Comparison of ENCODE assay signal across 22 cellular contexts in genomic region chr11:112178428-112178827, GRCh38. TPM values are rescaled to one million over a fixed set of nuclear protein-coding genes. Genes with fewer than 3 reads are reported as not detected.
DNase-seq lines count a peak whose midpoint lies in the region; ATAC-seq, FAIRE-seq and TF ChIP-seq lines count a peak whose summit lies in the region.
"Had no signal": no experiment of that assay in that cellular context is flagged by ENCODE, and none has a peak within 500 bp of the region (broad histone marks: within the 10 kb centered on the region; RNA-seq: fewer than 3 reads in every experiment).

No MANE protein-coding gene starts in this region.

- no peak for TF ChIP-seq RAD21 in GM12878 (IDR thresholded peaks at IDR 0.05; ENCODE audit: insufficient read depth, low read depth, low read length)

- CTCF ChIA-PET in GM12878 (lab: Yijun Ruan, JAX), result interaction anchor here (1.1 to 3.2 kb wide), 2 partner anchors 65 to 102 kb away, joined by 3 to 24 read pairs; no protein-coding TSS in a partner anchor

- POLR2A ChIA-PET in GM12878 (lab: Charles Lee), result no interaction called here

- ATAC-seq in heart left ventricle, result no peak
- ATAC-seq in left ventricle myocardium superior, result no peak
- ATAC-seq in GM12878, result peak; percentile 37; the same call in 2 of the 3 replicates
- no peak for ATAC-seq in psoas muscle
- ATAC-seq: CD8-positive, alpha-beta T cell; HCT116 had no signal

- intact Hi-C loops in heart left ventricle (cut with DNase I) (loop anchor here in 4 of 10 donors (5.0 to 10.0 kb wide), 3 partner anchors 61 to 66 kb away; no protein-coding TSS in a partner anchor), left ventricle myocardium superior (cut with micrococcal nuclease) (no loop called here), GM12878 (cut with micrococcal nuclease; ENCODE audit: unreplicated experiment) (loop anchor here (5.0 to 10.0 kb wide), 3 partner anchors 66 to 244 kb away; partner anchors contain the start of gene DIXDC1), psoas muscle (cut with DNase I) (loop anchor here in 1 of 2 donors (5.0 kb wide), 1 partner anchor 66 kb away; no protein-coding TSS in a partner anchor)

- TF ChIP-seq CTCF in heart left ventricle (IDR thresholded peaks at IDR 0.05) (no peak), GM12878 (IDR thresholded peaks at IDR 0.05 in 2 of 3, conservative IDR thresholded peaks at IDR 0.05 in 1 of 3; ENCODE audit: control insufficient read depth in 2 of 3, extremely low read depth in 1 of 3, insufficient read depth in 1 of 3, low read depth in 3 of 3, low read length in 3 of 3) (no peak), psoas muscle (IDR thresholded peaks at IDR 0.05) (no peak)

- no peaks in the 10 kb centered on the region for H3K79me2 ChIP-seq in GM12878 (ENCODE audit: control insufficient read depth, insufficient read depth, low read length)

- in situ Hi-C loops in GM12878 (cut with MboI), result no loop called here

- no peaks in the 10 kb centered on the region for H3K9me3 ChIP-seq in heart left ventricle
- no peaks in the 10 kb centered on the region for H3K9me3 ChIP-seq in GM12878 (replicated peaks; ENCODE audit: control insufficient read depth, insufficient read depth, low read length)
- H3K9me3 ChIP-seq in psoas muscle, result no peaks in the 10 kb centered on the region
- H3K9me3 ChIP-seq: BE2C had no signal

- no peak for TF ChIP-seq EP300 in GM12878 (IDR thresholded peaks at IDR 0.05; ENCODE audit: borderline replicate concordance in 1 of 2, control insufficient read depth in 1 of 2, low read depth in 2 of 2, low read length in 2 of 2)

- no peak for DNase-seq in heart left ventricle
- DNase-seq in left ventricle myocardium superior, result no peak
- DNase-seq in CD1c-positive myeloid dendritic cell (ENCODE audit: extremely low spot score), result peak; percentile 25
- DNase-seq in GM12878 (ENCODE audit: low read depth, low spot score), result no peak
- no peak for DNase-seq in psoas muscle
- DNase-seq in RKO (ENCODE audit: low spot score), result no peak
- no peak for DNase-seq in activated T-cell treated with anti-CD3 and anti-CD28 coated beads for 4 hours
- DNase-seq: BE2C; CD8-positive, alpha-beta T cell; DMS53; EL; GOT3; NCI-H1417 treated with DMSO at 0.1 percent for 48 hours; NCI-H187 treated with DMSO at 0.1 percent for 48 hours; NCI-H2227 treated with DMSO at 0.1 percent for 48 hours; NCI-H524; NCI-H82 had no signal

- no peak overlapping the region for H3K9ac ChIP-seq in GM12878 (ENCODE audit: control insufficient read depth, insufficient read depth, low read length)

- H3K27ac ChIP-seq in heart left ventricle (peak overlapping the region in 8 of 12 donors; percentile 10 to 83 (median 74)), GM12878 (ENCODE audit: control insufficient read depth, insufficient read depth) (no peak overlapping the region), psoas muscle (no peak overlapping the region)
- H3K27ac ChIP-seq: PC-9 had no signal

- RAD21 ChIA-PET in GM12878 (lab: Charles Lee; ENCODE audit: unreplicated experiment), result no interaction called here

- TF ChIP-seq POLR2A in heart left ventricle (IDR thresholded peaks at IDR 0.05) (no peak), GM12878 (IDR thresholded peaks at IDR 0.05; ENCODE audit: low read depth, low read length) (no peak)

- no peaks in the 10 kb centered on the region for H4K20me1 ChIP-seq in GM12878 (ENCODE audit: control insufficient read depth, insufficient read depth)

- SMC1A ChIA-PET in GM12878 (lab: Charles Lee; ENCODE audit: uncharacterized antibody, unreplicated experiment), result interaction anchor here (1.3 to 1.5 kb wide), 2 partner anchors 58 to 247 kb away, joined by 3 read pairs; no protein-coding TSS in a partner anchor

- no TSS peak for BruUV-seq in GM12878 (replicated peaks; lab: Mats Ljungman, UMichigan)

- H2AFZ ChIP-seq in GM12878 (ENCODE audit: control insufficient read depth, low read depth, low read length), result no peak overlapping the region
- H2AFZ ChIP-seq: PC-9 had no signal

- H3K36me3 ChIP-seq in heart left ventricle (peaks cover 0 to 5% (median 0%) of the 10 kb centered on the region in 9 donors), GM12878 (ENCODE audit: control insufficient read depth in 2 of 2, insufficient read depth in 2 of 2, low read length in 1 of 2) (no peaks in the 10 kb centered on the region), psoas muscle (ENCODE audit: insufficient read depth in 1 of 2, low read depth in 1 of 2) (peaks cover 0 to 7% of the 10 kb centered on the region in 2 donors)
- H3K36me3 ChIP-seq: BE2C had no signal

- H3K4me2 ChIP-seq in GM12878 (ENCODE audit: control insufficient read depth, insufficient read depth), result no peak overlapping the region
- H3K4me2 ChIP-seq: PC-9 had no signal

- H3K4me3 ChIP-seq in heart left ventricle (peak overlapping the region in 10 of 12 donors; percentile 38 to 62 (median 50)), GM12878 (no peak overlapping the region), psoas muscle (peak overlapping the region; percentile 65)
- H3K4me3 ChIP-seq: K562, PC-9 had no signal

- 91 to 97% (median 95%) methylated on average over 1 of the region's 1 CpG for WGBS in heart left ventricle, 4 donors
- WGBS in GM12878 (ENCODE audit: insufficient coverage, insufficient replicate concordance, low lambda C conversion rate, missing lambda C conversion rate), result 100% methylated on average over 1 of the region's 1 CpG
- 94 to 100% (median 97%) methylated on average over 1 of the region's 1 CpG for WGBS in psoas muscle, 3 donors

- peaks cover 0 to 26% (median 2%) of the 10 kb centered on the region in 12 donors for H3K4me1 ChIP-seq in heart left ventricle
- peaks cover 8% of the 10 kb centered on the region for H3K4me1 ChIP-seq in GM12878 (ENCODE audit: control insufficient read depth, insufficient read depth, low read length)
- peaks cover 17% of the 10 kb centered on the region for H3K4me1 ChIP-seq in psoas muscle

- H3K27me3 ChIP-seq in heart left ventricle, result no peaks in the 10 kb centered on the region
- H3K27me3 ChIP-seq in GM12878 (replicated peaks in 1 of 2; ENCODE audit: control insufficient read depth in 2 of 2, insufficient read depth in 2 of 2, low read length in 1 of 2), result no peaks in the 10 kb centered on the region
- H3K27me3 ChIP-seq in psoas muscle (ENCODE audit: insufficient read depth in 3 of 3, low read length in 2 of 3), result no peaks in the 10 kb centered on the region
- H3K27me3 ChIP-seq: BE2C had no signal

- FAIRE-seq in GM12878 (lab: Jason Lieb, UNC), result no peak
- FAIRE-seq: A204.1, GM12892, K562 had no signal

RNA-seq across cellular contexts. Expression of gene BCO2, which starts 3.1 kb away (rescaled TPM):
- total RNA-seq in heart left ventricle, result 100 to 1,000 TPM in 4 of 9 donors, 10 to 100 TPM in 5; 51.8 to 126 (median 86.1) TPM
- polyA plus RNA-seq in heart left ventricle, result 10 to 100 TPM; 58.4 to 80.7 TPM
- total RNA-seq in left ventricle myocardium superior, result 137 TPM
- 8.0 and 11.3 TPM in 2 replicates for total RNA-seq in GM12878 (2013; cell fraction: nucleolus; rRNA removed)
- total RNA-seq in GM12878 (2014; rRNA removed), result 0.51 and 0.54 TPM in 2 replicates
- 0.63 and 0.74 TPM in 2 replicates for total RNA-seq in GM12878 (2014; rRNA removed; fragmentation: Illumina TruSeq; extraction: Trizol)
- 0.51 and 0.56 TPM in 2 replicates for total RNA-seq in GM12878 (2021)
- polyA plus RNA-seq in GM12878 (2011; ENCODE audit: low read depth), result 1.0 TPM
- 1.0 and 2.4 TPM in 2 replicates for polyA plus RNA-seq in GM12878 (2011; rRNA removed)
- polyA plus RNA-seq in GM12878 (2011; cell fraction: cytosol; rRNA removed), result 0.24 and 0.30 TPM in 2 replicates
- 2.5 TPM in 2 replicates for polyA plus RNA-seq in GM12878 (2011; cell fraction: nucleus; rRNA removed)
- polyA plus RNA-seq in GM12878 (2012), result 0.60 and 1.0 TPM in 2 replicates
- 0.13 and 0.62 TPM in 2 replicates for polyA plus RNA-seq in GM12878 (2014; fragmentation: Illumina TruSeq; extraction: Trizol)
- polyA plus RNA-seq in GM12878 (2014; fragmentation: Nextera tagmentation; extraction: Ambion mirVana), result under 1 TPM; 0.29 to 0.42 TPM
- polyA plus RNA-seq in GM12878 (2014; rRNA removed), result 0.77 and 1.7 TPM in 2 replicates
- under 1 TPM; 0.53 to 0.70 TPM for polyA plus RNA-seq in GM12878 (2016; fragmentation: Nextera tagmentation; extraction: Ambion mirVana)
- 0.36 and 0.51 TPM in 2 replicates for polyA minus RNA-seq in GM12878 (2011; rRNA and poly(A)+ RNA removed)
- polyA minus RNA-seq in GM12878 (2011; cell fraction: cytosol; rRNA and poly(A)+ RNA removed), result not detected in 2 replicates
- polyA minus RNA-seq in GM12878 (2011; cell fraction: nucleus; rRNA and poly(A)+ RNA removed), result 0.48 and 2.1 TPM in 2 replicates
- total RNA-seq in psoas muscle, result 10 to 100 TPM in 2 of 4 donors, 1 to 10 TPM in 2; 4.7 to 42.4 (median 19.2) TPM
- polyA plus RNA-seq in psoas muscle, result 1 to 10 TPM; 3.5 to 5.7 (median 5.2) TPM

RNA-seq across cellular contexts. Expression of gene TEX12, which starts 11.3 kb away (rescaled TPM):
- total RNA-seq in heart left ventricle (under 1 TPM in 2 of 9 donors, not detected in 7; 0.36 to 0.57 TPM), left ventricle myocardium superior (not detected), GM12878 (2014; rRNA removed) (0.16 TPM in 1 of 2 replicates, not detected in the other), GM12878 (2014; rRNA removed; fragmentation: Illumina TruSeq; extraction: Trizol) (0.18 and 0.41 TPM in 2 replicates), GM12878 (2021) (0.51 TPM in 1 of 2 replicates, not detected in the other), psoas muscle (under 1 TPM in 1 of 4 donors, not detected in 3; 0.48 TPM)
- polyA plus RNA-seq in heart left ventricle (under 1 TPM in 1 of 2 donors, not detected in 1; 0.27 TPM), GM12878 (2011; rRNA removed) (0.11 and 0.27 TPM in 2 replicates), GM12878 (2014; fragmentation: Illumina TruSeq; extraction: Trizol) (0.50 and 1.1 TPM in 2 replicates), GM12878 (2014; fragmentation: Nextera tagmentation; extraction: Ambion mirVana) (1 to 10 TPM in 1 of 2 experiments, under 1 TPM in 1; 0.79 to 1.3 TPM), GM12878 (2014; rRNA removed) (0.14 and 0.29 TPM in 2 replicates), GM12878 (2016; fragmentation: Nextera tagmentation; extraction: Ambion mirVana) (under 1 TPM; 0.28 to 0.68 TPM), psoas muscle (under 1 TPM; 0.28 to 0.35 (median 0.33) TPM)
- total RNA-seq in GM12878 (2013; cell fraction: nucleolus; rRNA removed), result 1.1 and 2.4 TPM in 2 replicates
- not detected for polyA plus RNA-seq in GM12878 (2011; ENCODE audit: low read depth)
- 0.07 TPM in 1 of 2 replicates, not detected in the other for polyA plus RNA-seq in GM12878 (2011; cell fraction: cytosol; rRNA removed)
- polyA plus RNA-seq in GM12878 (2011; cell fraction: nucleus; rRNA removed), result 0.13 and 0.19 TPM in 2 replicates
- 0.32 TPM in 1 of 2 replicates, not detected in the other for polyA plus RNA-seq in GM12878 (2012)
- not detected in 2 replicates for polyA minus RNA-seq in GM12878 (2011; rRNA and poly(A)+ RNA removed)
- not detected in 2 replicates for polyA minus RNA-seq in GM12878 (2011; cell fraction: cytosol; rRNA and poly(A)+ RNA removed)
- 0.38 TPM in 1 of 2 replicates, not detected in the other for polyA minus RNA-seq in GM12878 (2011; cell fraction: nucleus; rRNA and poly(A)+ RNA removed)
- total RNA-seq: CD8-positive, alpha-beta T cell; PC-9 had no signal

RNA-seq across cellular contexts. Expression of gene IL18, which starts 14.5 kb away (rescaled TPM):
- 10 to 100 TPM in 2 of 9 donors, 1 to 10 TPM in 6, under 1 TPM in 1; 0.88 to 23.9 (median 2.0) TPM for total RNA-seq in heart left ventricle
- 1 to 10 TPM; 1.1 to 3.4 TPM for polyA plus RNA-seq in heart left ventricle
- 2.3 TPM for total RNA-seq in left ventricle myocardium superior
- total RNA-seq in GM12878 (2013; cell fraction: nucleolus; rRNA removed), result not detected in 2 replicates
- 0.11 and 0.17 TPM in 2 replicates for total RNA-seq in GM12878 (2014; rRNA removed)
- 0.32 and 0.40 TPM in 2 replicates for total RNA-seq in GM12878 (2014; rRNA removed; fragmentation: Illumina TruSeq; extraction: Trizol)
- 0.21 and 0.24 TPM in 2 replicates for total RNA-seq in GM12878 (2021)
- 0.66 TPM for polyA plus RNA-seq in GM12878 (2011; ENCODE audit: low read depth)
- 0.12 TPM in 1 of 2 replicates, not detected in the other for polyA plus RNA-seq in GM12878 (2011; rRNA removed)
- not detected in 2 replicates for polyA plus RNA-seq in GM12878 (2011; cell fraction: cytosol; rRNA removed)
- not detected in 2 replicates for polyA plus RNA-seq in GM12878 (2011; cell fraction: nucleus; rRNA removed)
- 0.65 and 1.2 TPM in 2 replicates for polyA plus RNA-seq in GM12878 (2012)
- polyA plus RNA-seq in GM12878 (2014; fragmentation: Illumina TruSeq; extraction: Trizol), result 0.38 TPM in 1 of 2 replicates, not detected in the other
- polyA plus RNA-seq in GM12878 (2014; fragmentation: Nextera tagmentation; extraction: Ambion mirVana), result under 1 TPM; 0.40 to 0.42 TPM
- polyA plus RNA-seq in GM12878 (2014; rRNA removed), result 0.27 and 0.34 TPM in 2 replicates
- polyA plus RNA-seq in GM12878 (2016; fragmentation: Nextera tagmentation; extraction: Ambion mirVana), result under 1 TPM; 0.15 to 0.19 TPM
- polyA minus RNA-seq in GM12878 (2011; rRNA and poly(A)+ RNA removed), result not detected in 2 replicates
- not detected in 2 replicates for polyA minus RNA-seq in GM12878 (2011; cell fraction: cytosol; rRNA and poly(A)+ RNA removed)
- polyA minus RNA-seq in GM12878 (2011; cell fraction: nucleus; rRNA and poly(A)+ RNA removed), result not detected in 2 replicates
- total RNA-seq in psoas muscle, result 10 to 100 TPM in 2 of 4 donors, 1 to 10 TPM in 2; 3.0 to 66.4 (median 10.4) TPM
- 10 to 100 TPM in 1 of 3 donors, 1 to 10 TPM in 1, under 1 TPM in 1; 0.86 to 13.0 (median 1.2) TPM for polyA plus RNA-seq in psoas muscle
- total RNA-seq: CD8-positive, alpha-beta T cell had no signal

RNA-seq across cellular contexts. Expression of gene PTS, which starts 47.8 kb away (rescaled TPM):
- total RNA-seq in heart left ventricle (10 to 100 TPM; 21.6 to 45.8 (median 29.9) TPM), left ventricle myocardium superior (25.2 TPM), GM12878 (2014; rRNA removed) (11.7 and 16.9 TPM in 2 replicates), GM12878 (2014; rRNA removed; fragmentation: Illumina TruSeq; extraction: Trizol) (13.1 and 13.2 TPM in 2 replicates), GM12878 (2021) (12.3 and 14.0 TPM in 2 replicates), psoas muscle (10 to 100 TPM; 26.5 to 47.8 (median 43.7) TPM)
- polyA plus RNA-seq in heart left ventricle (10 to 100 TPM; 54.4 to 77.7 TPM), GM12878 (2011; rRNA removed) (15.0 and 20.2 TPM in 2 replicates), GM12878 (2014; fragmentation: Illumina TruSeq; extraction: Trizol) (11.9 and 12.4 TPM in 2 replicates), GM12878 (2014; fragmentation: Nextera tagmentation; extraction: Ambion mirVana) (10 to 100 TPM; 45.0 to 47.6 TPM), GM12878 (2014; rRNA removed) (15.5 and 15.9 TPM in 2 replicates), GM12878 (2016; fragmentation: Nextera tagmentation; extraction: Ambion mirVana) (10 to 100 TPM; 39.4 to 40.3 TPM), psoas muscle (10 to 100 TPM; 59.0 to 83.6 (median 71.6) TPM)
- total RNA-seq in GM12878 (2013; cell fraction: nucleolus; rRNA removed), result 43.8 and 49.1 TPM in 2 replicates
- polyA plus RNA-seq in GM12878 (2011; ENCODE audit: low read depth), result 6.2 TPM
- 6.8 and 7.3 TPM in 2 replicates for polyA plus RNA-seq in GM12878 (2011; cell fraction: cytosol; rRNA removed)
- polyA plus RNA-seq in GM12878 (2011; cell fraction: nucleus; rRNA removed), result 11.8 and 13.1 TPM in 2 replicates
- 9.4 and 13.9 TPM in 2 replicates for polyA plus RNA-seq in GM12878 (2012)
- 9.4 and 13.6 TPM in 2 replicates for polyA minus RNA-seq in GM12878 (2011; rRNA and poly(A)+ RNA removed)
- 1.9 and 4.0 TPM in 2 replicates for polyA minus RNA-seq in GM12878 (2011; cell fraction: cytosol; rRNA and poly(A)+ RNA removed)
- 9.2 and 17.0 TPM in 2 replicates for polyA minus RNA-seq in GM12878 (2011; cell fraction: nucleus; rRNA and poly(A)+ RNA removed)

Comparison
In these comparisons a context has a peak if more than half of its experiments do, and no peak if none do; other contexts are left out.
1. H3K27ac ChIP-seq: peak in heart left ventricle (8 of 12); none in GM12878 (single experiment) and psoas muscle (single experiment).